Comparison of ENCODE assay signal across 8 cellular contexts in the genomic region with DNA sequence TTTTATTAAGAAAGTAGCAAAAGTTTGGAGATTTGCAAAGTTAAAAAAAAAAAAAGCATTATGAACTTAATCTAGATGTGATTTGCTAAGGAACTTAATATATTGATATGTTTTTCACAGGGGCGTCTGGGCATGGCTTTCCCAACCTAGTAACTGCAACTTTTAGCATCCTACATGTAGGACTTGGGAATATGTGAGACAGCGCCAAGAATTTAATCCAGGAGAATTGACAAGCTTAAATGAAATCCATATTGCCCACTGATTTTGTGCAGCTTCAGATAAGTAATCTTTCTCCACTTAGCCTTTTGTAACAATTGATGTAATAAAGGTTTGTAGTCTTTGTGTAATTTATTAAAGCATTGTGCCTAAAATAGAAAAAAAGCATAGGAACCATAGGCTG. TPM values are rescaled to one million over a fixed set of nuclear protein-coding genes. Genes with fewer than 3 reads are reported as not detected.
DNase-seq lines count a peak whose midpoint lies in the region; ATAC-seq, FAIRE-seq and TF ChIP-seq lines count a peak whose summit lies in the region.

No MANE protein-coding gene starts in this region.

- H3K27ac ChIP-seq in A549 (peak overlapping the region; percentile 96 to 98), breast epithelium (peak overlapping the region in 1 of 2 donors; percentile 99)

- DNase-seq in A549 (ENCODE audit: low read depth in 1 of 2, low spot score in 1 of 2) (no peak), HFF-Myc (ENCODE audit: extremely low read depth, low read depth) (no peak), breast epithelium (ENCODE audit: low spot score in 2 of 2) (no peak), mesothelial cell of epicardium (ENCODE audit: low spot score in 2 of 2, unreplicated experiment in 2 of 2) (no peak), activated gamma-delta T cell (lab: John Stamatoyannopoulos, UW) (no peak), anterior cingulate cortex (lab: John Stamatoyannopoulos, UW) (no peak), NAMALWA (ENCODE audit: low spot score) (no peak), cerebellar nuclear complex (lab: John Stamatoyannopoulos, UW) (no peak)

- H3K27me3 ChIP-seq in breast epithelium, result no peaks in the 10 kb centered on the region

- intact Hi-C loops in breast epithelium (cut with DNase I; ENCODE audit: low total_unique reads), result no loop called here

- no peaks in the 10 kb centered on the region for H3K27me3 Mint-ChIP-seq in mesothelial cell of epicardium (ENCODE audit: low read depth)

- TF ChIP-seq EP300 in A549 (IDR thresholded peaks at IDR 0.05), result no peak

- H3K9me3 Mint-ChIP-seq in mesothelial cell of epicardium, result no peaks in the 10 kb centered on the region

- H3K4me1 Mint-ChIP-seq in mesothelial cell of epicardium, result peaks cover 40% of the 10 kb centered on the region

- peaks cover 26% of the 10 kb centered on the region for H3K4me1 ChIP-seq in A549
- peaks cover 4 to 10% of the 10 kb centered on the region in 2 donors for H3K4me1 ChIP-seq in breast epithelium

- peak overlapping the region; percentile 95 for H3K4me3 Mint-ChIP-seq in mesothelial cell of epicardium

- H3K27ac Mint-ChIP-seq in mesothelial cell of epicardium, result peak overlapping the region; percentile 100

- POLR2A ChIA-PET in A549 (lab: Yijun Ruan, JAX), result interaction anchor here (0.9 to 3.5 kb wide), 16 partner anchors 7 to 1186 kb away, joined by 3 to 36 read pairs (median 4); a partner anchor contains a TSS

- TF ChIP-seq CTCF in A549 (IDR thresholded peaks at IDR 0.05) (no peak), HFF-Myc (IDR thresholded peaks at IDR 0.05; ENCODE audit: low read depth, low read length, missing control alignments) (no peak), breast epithelium (IDR thresholded peaks at IDR 0.05) (no peak), mesothelial cell of epicardium (IDR thresholded peaks at IDR 0.05; ENCODE audit: unreplicated experiment) (no peak)

- CTCF ChIA-PET in A549 (lab: Yijun Ruan, JAX), result interaction anchor here (0.6 to 1.9 kb wide), 5 partner anchors 9 to 1033 kb away, joined by 3 to 7 read pairs (median 4); no protein-coding TSS in a partner anchor

- no peak for TF ChIP-seq RAD21 in A549 (conservative IDR thresholded peaks at IDR 0.05 in 1 of 2, IDR thresholded peaks at IDR 0.05 in 1 of 2)

- FAIRE-seq in A549 (lab: Jason Lieb, UNC), result no peak

- H3K4me2 ChIP-seq in A549, result peak overlapping the region; percentile 85

- no peak for TF ChIP-seq POLR2A in A549 (IDR thresholded peaks at IDR 0.05; ENCODE audit: low read length)
- no peak for TF ChIP-seq POLR2A in breast epithelium (IDR thresholded peaks at IDR 0.05)

- H3K36me3 Mint-ChIP-seq in mesothelial cell of epicardium, result peaks cover 22% of the 10 kb centered on the region

- H3K4me3 ChIP-seq in A549 (peak overlapping the region; percentile 91), HFF-Myc (replicated peaks; ENCODE audit: low read depth, low read length) (peak overlapping the region; percentile 61), breast epithelium (peak overlapping the region; percentile 93 to 100 (median 94))

- 5% methylated on average over 2 of the region's 2 CpGs for WGBS in A549 (ENCODE audit: missing lambda C conversion rate)

- no peak for ATAC-seq in A549

- no peaks in the 10 kb centered on the region for H3K9me3 ChIP-seq in A549
- H3K9me3 ChIP-seq in breast epithelium, result no peaks in the 10 kb centered on the region

- no peaks in the 10 kb centered on the region for H3K36me3 ChIP-seq in breast epithelium

TF ChIP-seq in A549, 52 proteins besides CTCF, POLR2A, EP300 and RAD21:
- TF ChIP-seq HOXA7 (CRISPR knock-in tag; IDR thresholded peaks at IDR 0.05), result no peak
- TF ChIP-seq, protein P1, sequence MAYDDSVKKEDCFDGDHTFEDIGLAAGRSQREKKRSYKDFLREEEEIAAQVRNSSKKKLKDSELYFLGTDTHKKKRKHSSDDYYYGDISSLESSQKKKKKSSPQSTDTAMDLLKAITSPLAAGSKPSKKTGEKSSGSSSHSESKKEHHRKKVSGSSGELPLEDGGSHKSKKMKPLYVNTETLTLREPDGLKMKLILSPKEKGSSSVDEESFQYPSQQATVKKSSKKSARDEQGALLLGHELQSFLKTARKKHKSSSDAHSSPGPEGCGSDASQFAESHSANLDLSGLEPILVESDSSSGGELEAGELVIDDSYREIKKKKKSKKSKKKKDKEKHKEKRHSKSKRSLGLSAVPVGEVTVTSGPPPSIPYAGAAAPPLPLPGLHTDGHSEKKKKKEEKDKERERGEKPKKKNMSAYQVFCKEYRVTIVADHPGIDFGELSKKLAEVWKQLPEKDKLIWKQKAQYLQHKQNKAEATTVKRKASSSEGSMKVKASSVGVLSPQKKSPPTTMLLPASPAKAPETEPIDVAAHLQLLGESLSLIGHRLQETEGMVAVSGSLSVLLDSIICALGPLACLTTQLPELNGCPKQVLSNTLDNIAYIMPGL (CRISPR knock-in tag; IDR thresholded peaks at IDR 0.05; ENCODE audit: borderline replicate concordance), result peak; percentile 63; the same call in 1 of the 2 replicates
- no peak for TF ChIP-seq TFCP2L1 (CRISPR knock-in tag; IDR thresholded peaks at IDR 0.05)
- 0 out of 2 replicates have a peak, but pooled peaks have one; percentile 33 for TF ChIP-seq TP53 (CRISPR knock-in tag; IDR thresholded peaks at IDR 0.05)

RNA-seq across cellular contexts. Expression of a gene that starts 1.0 kb away (rescaled TPM):
- polyA plus RNA-seq in A549 (2011; rRNA removed) (53.9 and 55.1 TPM in 2 replicates), A549 (2017; fragmentation: RNase III; extraction: RNeasy Plus Mini Kit Qiagen cat#74134 plus additional on column Dnase treatment) (23.0 to 28.9 TPM (median 23.7 TPM) in 3 replicates)
- 24.9 and 25.7 TPM in 2 replicates for polyA plus RNA-seq in A549 (2012; cell fraction: cytosol; rRNA removed)
- 17.0 and 21.7 TPM in 2 replicates for polyA plus RNA-seq in A549 (2012; cell fraction: nucleus; rRNA removed)
- 37.1 and 48.1 TPM in 2 replicates for polyA minus RNA-seq in A549 (2011; rRNA and poly(A)+ RNA removed)
- total RNA-seq in breast epithelium (10 to 100 TPM; 14.6 to 37.4 (median 35.9) TPM), mesothelial cell of epicardium (22.7 to 24.1 TPM (median 24.0 TPM) in 3 replicates)
